In the genomic region with DNA sequence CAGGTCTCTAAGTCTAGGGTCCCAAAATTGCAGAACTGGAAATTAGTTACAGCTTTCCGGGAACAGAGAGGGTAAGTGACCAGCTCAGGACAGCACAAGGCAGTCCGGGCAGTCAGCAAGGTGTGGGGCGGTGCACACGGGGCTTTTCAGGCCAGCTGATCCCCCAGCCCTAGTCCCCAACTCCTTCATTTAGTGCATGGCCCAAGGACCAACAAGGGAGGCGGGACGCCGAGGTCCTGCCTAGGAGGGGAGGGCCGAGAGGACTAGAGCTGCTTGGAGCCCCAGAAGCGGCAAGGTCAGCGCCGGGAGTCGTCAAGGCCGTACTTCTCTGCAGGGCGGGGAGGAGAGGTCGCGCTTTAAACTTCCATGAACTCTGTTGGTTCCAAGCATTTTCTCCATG, we compare ENCODE assay signal across 8 cellular contexts. TPM values are rescaled to one million over a fixed set of nuclear protein-coding genes. Genes with fewer than 3 reads are reported as not detected.
A peak's percentile ranks its signal among the peaks of the same experiment; 100 is the strongest.
DNase-seq lines count a peak whose midpoint lies in the region; ATAC-seq and TF ChIP-seq lines count a peak whose summit lies in the region.

No MANE protein-coding gene starts in this region.

- H3K27me3 ChIP-seq in OCI-LY3 (ENCODE audit: low read depth, low read length) = no peaks in the 10 kb centered on the region

- peak overlapping the region; percentile 95 for H3K4me3 Mint-ChIP-seq in CD14-positive monocyte
- H3K4me3 Mint-ChIP-seq in effector memory CD8-positive, alpha-beta T cell = peak overlapping the region; percentile 91 to 92
- H3K4me3 Mint-ChIP-seq in natural killer cell treated with Interleukin-12 subunit alpha and Interleukin-12 subunit beta and Interleukin-15 and Interleukin-18, amount 100 ng/mL, for 72 hours = peak overlapping the region; percentile 90

- no peaks in the 10 kb centered on the region for H3K9me3 Mint-ChIP-seq in CD14-positive monocyte
- no peaks in the 10 kb centered on the region for H3K9me3 Mint-ChIP-seq in effector memory CD8-positive, alpha-beta T cell
- no peaks in the 10 kb centered on the region for H3K9me3 Mint-ChIP-seq in natural killer cell treated with Interleukin-12 subunit alpha and Interleukin-12 subunit beta and Interleukin-15 and Interleukin-18, amount 100 ng/mL, for 72 hours

- peaks cover 14 to 24% (median 15%) of the 10 kb centered on the region in 3 donors for H3K27me3 Mint-ChIP-seq in CD14-positive monocyte (ENCODE audit: low read depth in 3 of 3)
- peaks cover 0 to under 1% of the 10 kb centered on the region in 2 donors for H3K27me3 Mint-ChIP-seq in effector memory CD8-positive, alpha-beta T cell
- peaks cover 0 to 3% of the 10 kb centered on the region in 2 donors for H3K27me3 Mint-ChIP-seq in natural killer cell treated with Interleukin-12 subunit alpha and Interleukin-12 subunit beta and Interleukin-15 and Interleukin-18, amount 100 ng/mL, for 72 hours

- no peak overlapping the region; the same call in 1 of the 2 replicates for H2AFZ ChIP-seq in OCI-LY3 (ENCODE audit: low read depth, low read length)

- peaks cover 53% of the 10 kb centered on the region for H3K4me1 ChIP-seq in OCI-LY3 (ENCODE audit: low read length)

- DNase-seq in CD14-positive monocyte (ENCODE audit: low spot score) (no peak), DMS79 treated with DMSO at 0.1 percent for 48 hours (lab: John Stamatoyannopoulos, UW) (no peak), DMS153 treated with DMSO at 0.1 percent for 48 hours (lab: John Stamatoyannopoulos, UW; ENCODE audit: unreplicated experiment) (no peak), NCI-H1417 treated with DMSO at 0.1 percent for 48 hours (lab: John Stamatoyannopoulos, UW) (no peak)
- DNase-seq in effector memory CD8-positive, alpha-beta T cell = no peak
- no peak for DNase-seq in natural killer cell treated with Interleukin-12 subunit alpha and Interleukin-12 subunit beta and Interleukin-15 and Interleukin-18, amount 100 ng/mL, for 72 hours (ENCODE audit: low spot score)

- peaks cover 10% of the 10 kb centered on the region for H4K20me1 ChIP-seq in OCI-LY3 (ENCODE audit: insufficient read depth, low read length)

- no peaks in the 10 kb centered on the region for H3K36me3 ChIP-seq in OCI-LY3 (replicated peaks; ENCODE audit: low read depth, low read length)

- H3K27ac ChIP-seq in OCI-LY3 (ENCODE audit: low read length) = no peak overlapping the region

- TF ChIP-seq CTCF in CD14-positive monocyte (IDR thresholded peaks at IDR 0.05) (no peak), OCI-LY3 (IDR thresholded peaks at IDR 0.05; ENCODE audit: low read depth, low read length) (no peak)

- intact Hi-C loops in CD14-positive monocyte (cut with micrococcal nuclease) = loop anchor here in 1 of 2 donors (5.0 to 10.0 kb wide), 2 partner anchors 63 to 265 kb away; a partner anchor contains a TSS

- peaks cover 25% of the 10 kb centered on the region for H3K79me2 ChIP-seq in OCI-LY3 (ENCODE audit: low read length)

- H3K9ac ChIP-seq in OCI-LY3 (ENCODE audit: low read length) = peak overlapping the region; percentile 82

- no peak for ATAC-seq in effector memory CD8-positive, alpha-beta T cell (replicated peaks)
- ATAC-seq in natural killer cell treated with Interleukin-12 subunit alpha and Interleukin-12 subunit beta and Interleukin-15 and Interleukin-18, amount 100 ng/mL, for 72 hours = no peak
- no peak for ATAC-seq in HG02884 (IDR thresholded peaks at IDR 0.05; ENCODE audit: unreplicated experiment)

- H3K9me3 ChIP-seq in OCI-LY3 (ENCODE audit: insufficient read depth, low read length) = no peaks in the 10 kb centered on the region

- peaks cover 0 to 3% of the 10 kb centered on the region in 2 donors for H3K36me3 Mint-ChIP-seq in CD14-positive monocyte
- peaks cover 33% of the 10 kb centered on the region for H3K36me3 Mint-ChIP-seq in effector memory CD8-positive, alpha-beta T cell (ENCODE audit: insufficient read depth)
- no peaks in the 10 kb centered on the region for H3K36me3 Mint-ChIP-seq in natural killer cell treated with Interleukin-12 subunit alpha and Interleukin-12 subunit beta and Interleukin-15 and Interleukin-18, amount 100 ng/mL, for 72 hours

- peak overlapping the region in 1 of 7 donors; percentile 97 for H3K27ac Mint-ChIP-seq in CD14-positive monocyte
- H3K27ac Mint-ChIP-seq in effector memory CD8-positive, alpha-beta T cell = peak overlapping the region in 1 of 2 donors; percentile 92
- peak overlapping the region in 1 of 2 donors; percentile 81 for H3K27ac Mint-ChIP-seq in natural killer cell treated with Interleukin-12 subunit alpha and Interleukin-12 subunit beta and Interleukin-15 and Interleukin-18, amount 100 ng/mL, for 72 hours

- H3K4me3 ChIP-seq in OCI-LY3 (ENCODE audit: low read length) = peak overlapping the region; percentile 92

- H3K4me2 ChIP-seq in OCI-LY3 (ENCODE audit: low read length) = peak overlapping the region; percentile 88

- peaks cover 28% of the 10 kb centered on the region for H3K4me1 Mint-ChIP-seq in CD14-positive monocyte
- H3K4me1 Mint-ChIP-seq in effector memory CD8-positive, alpha-beta T cell (ENCODE audit: low read depth in 2 of 2) = peaks cover 14 to 22% of the 10 kb centered on the region in 2 donors
- H3K4me1 Mint-ChIP-seq in natural killer cell treated with Interleukin-12 subunit alpha and Interleukin-12 subunit beta and Interleukin-15 and Interleukin-18, amount 100 ng/mL, for 72 hours (ENCODE audit: low read depth in 2 of 2) = peaks cover 25 to 28% of the 10 kb centered on the region in 2 donors

RNA-seq across cellular contexts. Expression of a gene that starts 2.0 kb away (rescaled TPM):
- polyA plus RNA-seq in CD14-positive monocyte = 1 to 10 TPM; 2.8 to 4.9 TPM
- total RNA-seq in natural killer cell treated with Interleukin-12 subunit alpha and Interleukin-12 subunit beta and Interleukin-15 and Interleukin-18, amount 100 ng/mL, for 72 hours = 10 to 100 TPM; 27.0 to 32.0 TPM
